In genomic region chr17:74214642-74215331, GRCh38 we compare ENCODE assay signal across 10 cellular contexts. TPM values are rescaled to one million over a fixed set of nuclear protein-coding genes. Genes with fewer than 3 reads are reported as not detected.
DNase-seq lines count a peak whose midpoint lies in the region; ATAC-seq, FAIRE-seq and TF ChIP-seq lines count a peak whose summit lies in the region.
"Had no signal": no experiment of that assay in that cellular context is flagged by ENCODE, and none has a peak within 500 bp of the region (broad histone marks: within the 10 kb centered on the region; RNA-seq: fewer than 3 reads in every experiment).

No MANE protein-coding gene starts in this region.

- DNase-seq in GM12865 (ENCODE audit: low read depth) (no peak), RWPE1 (ENCODE audit: low spot score) (no peak), gastrocnemius medialis (peak; percentile 53 to 78), HFFc6 (no peak), NCI-H748 treated with DMSO at 0.1 percent for 48 hours (lab: John Stamatoyannopoulos, UW) (no peak), frontal cortex (ENCODE audit: low spot score in 2 of 2) (no peak)
- DNase-seq in activated effector memory CD4-positive, alpha-beta T cell treated with Interleukin-2 at 50 U/mL for 16 hours = no peak

- in situ Hi-C loops in gastrocnemius medialis (cut with MboI; ENCODE audit: low sequenced_read_pairs in 4 of 4) = loop anchor here in 3 of 4 donors (5.0 to 25.0 kb wide), 4 partner anchors 83 to 273 kb away; partner anchors contain the start of genes BTBD17 (in 1 of the 3) and GPR142 (in 1 of the 3)

- no peak for TF ChIP-seq EP300 in gastroesophageal sphincter (IDR thresholded peaks at IDR 0.05)

- no peaks in the 10 kb centered on the region for H3K27me3 ChIP-seq in gastroesophageal sphincter
- no peaks in the 10 kb centered on the region for H3K27me3 ChIP-seq in gastrocnemius medialis

- no peak overlapping the region for H3K27ac Mint-ChIP-seq in HFFc6

- H3K4me1 ChIP-seq in gastroesophageal sphincter (peaks cover 0 to 52% (median 35%) of the 10 kb centered on the region in 3 donors), gastrocnemius medialis (peaks cover 63 to 65% of the 10 kb centered on the region in 2 donors)

- intact Hi-C loops in gastrocnemius medialis (cut with DNase I; ENCODE audit: low total_unique reads) = loop anchor here (5.0 to 10.0 kb wide), 5 partner anchors 150 to 658 kb away; partner anchors contain the start of genes BTBD17, FDXR, GPR142 and NAT9

- no peak overlapping the region for H3K4me3 Mint-ChIP-seq in HFFc6

- H3K9me3 Mint-ChIP-seq in HFFc6 = no peaks in the 10 kb centered on the region

- H3K4me1 Mint-ChIP-seq in HFFc6 (ENCODE audit: low read depth) = peaks cover 38% of the 10 kb centered on the region

- H3K36me3 ChIP-seq in gastroesophageal sphincter (peaks cover 0 to 5% of the 10 kb centered on the region in 2 donors), gastrocnemius medialis (peaks cover 0 to 5% of the 10 kb centered on the region in 2 donors)

- peak overlapping the region; percentile 23; the same call in 1 of the 2 replicates for H3K27ac ChIP-seq in RWPE1
- H3K27ac ChIP-seq in gastroesophageal sphincter = peak overlapping the region in 3 of 4 donors; percentile 56 to 85 (median 79)
- peak overlapping the region; percentile 88 to 96 (median 94) for H3K27ac ChIP-seq in gastrocnemius medialis
- H3K27ac ChIP-seq: left lung had no signal

- CTCF ChIA-PET in RWPE1 (lab: Yijun Ruan, JAX) = interaction anchor here (0.5 kb wide), 1 partner anchor 323 kb away, joined by 3 read pairs; no protein-coding TSS in a partner anchor

- H3K4me3 ChIP-seq in GM12865 (ENCODE audit: low read depth, low read length) = 0 out of 2 replicates have a peak overlapping the region, but pooled peaks have one; percentile 6
- peak overlapping the region in 1 of 2 donors; percentile 61 for H3K4me3 ChIP-seq in gastroesophageal sphincter
- peak overlapping the region; percentile 63 to 89 (median 69) for H3K4me3 ChIP-seq in gastrocnemius medialis

- POLR2A ChIA-PET in RWPE1 (lab: Yijun Ruan, JAX; ENCODE audit: low non-redundant PET) = interaction anchor here (0.5 kb wide), 1 partner anchor 1170 kb away, joined by 3 read pairs; no protein-coding TSS in a partner anchor

- no peak for TF ChIP-seq CTCF in GM12865 (IDR thresholded peaks at IDR 0.05; ENCODE audit: insufficient read depth, low read depth, low read length, missing control alignments)
- TF ChIP-seq CTCF in RWPE1 (conservative IDR thresholded peaks at IDR 0.05; ENCODE audit: low read depth) = no peak
- TF ChIP-seq CTCF in gastroesophageal sphincter (IDR thresholded peaks at IDR 0.05) = no peak
- TF ChIP-seq CTCF in gastrocnemius medialis (IDR thresholded peaks at IDR 0.05 in 4 of 5, conservative IDR thresholded peaks at IDR 0.05 in 1 of 5) = no peak
- TF ChIP-seq CTCF in HFFc6 (IDR thresholded peaks at IDR 0.05) = no peak

- no peaks in the 10 kb centered on the region for H3K9me3 ChIP-seq in gastroesophageal sphincter
- no peaks in the 10 kb centered on the region for H3K9me3 ChIP-seq in gastrocnemius medialis
- H3K9me3 ChIP-seq: left lung had no signal

- no peak for FAIRE-seq in frontal cortex (lab: Jason Lieb, UNC)

- no peak for ATAC-seq in gastroesophageal sphincter
- peak; percentile 58 to 60 for ATAC-seq in gastrocnemius medialis

- peaks cover 25% of the 10 kb centered on the region for H3K27me3 Mint-ChIP-seq in HFFc6 (ENCODE audit: insufficient read depth)

- H3K36me3 Mint-ChIP-seq in HFFc6 (ENCODE audit: low read depth) = peaks cover 9% of the 10 kb centered on the region

- TF ChIP-seq POLR2A in gastroesophageal sphincter (IDR thresholded peaks at IDR 0.05) (no peak), gastrocnemius medialis (IDR thresholded peaks at IDR 0.05) (peak in 1 of 2 donors; percentile 2)

- WGBS in gastroesophageal sphincter (ENCODE audit: low coverage in 1 of 2), 2 donors = 67 to 100% methylated on average over 1 to 2 of the region's 13 CpGs

RNA-seq across cellular contexts. Expression of gene TTYH2, which starts 1.4 kb away (rescaled TPM):
- 1 to 10 TPM; 5.5 to 7.7 (median 6.3) TPM for total RNA-seq in gastroesophageal sphincter
- total RNA-seq in gastrocnemius medialis = 10 to 100 TPM in 2 of 4 donors, 1 to 10 TPM in 2; 4.7 to 19.2 (median 11.4) TPM
- total RNA-seq in HFFc6 (2021; fragmentation: NEBNext Ultra II Directional; extraction: Animal tissue kit (Norgen Biotek cat#: 25700)) = 1 to 10 TPM; 1.2 to 2.7 (median 1.9) TPM
- total RNA-seq in frontal cortex = 14.7 TPM

RNA-seq across cellular contexts. Expression of gene RPL38, which starts 11.3 kb away (rescaled TPM):
- total RNA-seq in gastroesophageal sphincter (100 to 1,000 TPM; 407 to 628 (median 526) TPM), gastrocnemius medialis (100 to 1,000 TPM; 346 to 472 (median 443) TPM), frontal cortex (2,904 TPM)
- 100 to 1,000 TPM; 660 to 867 (median 812) TPM for total RNA-seq in HFFc6 (2021; fragmentation: NEBNext Ultra II Directional; extraction: Animal tissue kit (Norgen Biotek cat#: 25700))

RNA-seq across cellular contexts. Expression of gene DNAI2, which starts 59.2 kb away (rescaled TPM):
- total RNA-seq in gastroesophageal sphincter (not detected), gastrocnemius medialis (not detected), frontal cortex (not detected)
- not detected for total RNA-seq in HFFc6 (2021; fragmentation: NEBNext Ultra II Directional; extraction: Animal tissue kit (Norgen Biotek cat#: 25700))
- total RNA-seq: epithelial cell of proximal tubule had no signal

Comparison
In these comparisons a context has a peak if more than half of its experiments do, and no peak if none do; other contexts are left out.
1. DNase-seq: peak in gastrocnemius medialis (2 of 2); none in GM12865 (single experiment), RWPE1 (single experiment), HFFc6 (single experiment), NCI-H748 treated with DMSO at 0.1 percent for 48 hours (single experiment), frontal cortex (0 of 2) and activated effector memory CD4-positive, alpha-beta T cell treated with Interleukin-2 at 50 U/mL for 16 hours (single experiment).
2. H3K27ac ChIP-seq: peak in every context shown above with its lines; median percentile 94 in gastrocnemius medialis; 79 in gastroesophageal sphincter; 23 in RWPE1.